Comparison of ENCODE assay signal across 14 cellular contexts in the genomic region with DNA sequence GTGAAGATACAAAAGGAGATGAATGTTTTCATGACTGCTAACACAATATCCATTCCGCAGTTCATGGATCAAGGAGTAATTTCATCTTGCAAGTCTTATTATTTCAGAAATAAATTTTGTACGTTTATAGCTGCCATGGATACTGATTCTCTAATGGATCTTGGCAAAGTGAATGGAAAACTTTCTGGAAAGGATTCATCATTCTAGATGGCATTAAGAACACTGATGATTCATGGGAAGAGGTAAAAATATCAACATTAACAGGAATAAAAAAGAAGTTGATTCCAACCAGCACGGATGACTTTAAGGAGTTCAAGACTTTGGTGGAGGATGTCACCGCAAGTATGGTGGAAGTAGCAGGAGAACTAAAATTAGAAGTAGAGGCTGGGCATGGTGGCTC. TPM values are rescaled to one million over a fixed set of nuclear protein-coding genes. Genes with fewer than 3 reads are reported as not detected.
A peak's percentile ranks its signal among the peaks of the same experiment; 100 is the strongest.
DNase-seq lines count a peak whose midpoint lies in the region; ATAC-seq and TF ChIP-seq lines count a peak whose summit lies in the region.
"Had no signal": no experiment of that assay in that cellular context is flagged by ENCODE, and none has a peak within 500 bp of the region (broad histone marks: within the 10 kb centered on the region; RNA-seq: fewer than 3 reads in every experiment).

No MANE protein-coding gene starts in this region.

- DNase-seq in EH (ENCODE audit: low read depth) = peak; percentile 9
- DNase-seq in chondrocyte (ENCODE audit: low spot score) = no peak
- peak; percentile 66 for DNase-seq in fibroblast of gingiva (ENCODE audit: low read depth)
- DNase-seq in fibroblast of the aortic adventitia (ENCODE audit: low read depth) = peak; percentile 53
- DNase-seq in stimulated activated effector memory CD8-positive, alpha-beta T cell treated with anti-CD3 and anti-CD28 coated beads, Interleukin-12 subunit alpha, Interleukin-12 subunit beta, amount 100 ng/mL, for 72 hours (ENCODE audit: low spot score in 2 of 2) = no peak
- DNase-seq in OCI-M1 (lab: John Stamatoyannopoulos, UW) = no peak
- DNase-seq: AML-193; Caco-2; CD4-positive, alpha-beta T cell; GDM1; GM23248 had no signal

- H3K4me3 Mint-ChIP-seq in chondrocyte (ENCODE audit: unreplicated experiment) = no peak overlapping the region
- H3K4me3 Mint-ChIP-seq in stimulated activated effector memory CD8-positive, alpha-beta T cell treated with anti-CD3 and anti-CD28 coated beads, Interleukin-12 subunit alpha, Interleukin-12 subunit beta, amount 100 ng/mL, for 72 hours = no peak overlapping the region
- H3K4me3 Mint-ChIP-seq: CD4-positive, alpha-beta T cell had no signal

- TF ChIP-seq CTCF in chondrocyte (IDR thresholded peaks at IDR 0.05) (no peak), fibroblast of the aortic adventitia (IDR thresholded peaks at IDR 0.05; ENCODE audit: insufficient read depth, low read length) (no peak)

- H3K9me3 Mint-ChIP-seq in chondrocyte (ENCODE audit: low read depth) = peaks cover 4% of the 10 kb centered on the region
- H3K9me3 Mint-ChIP-seq in stimulated activated effector memory CD8-positive, alpha-beta T cell treated with anti-CD3 and anti-CD28 coated beads, Interleukin-12 subunit alpha, Interleukin-12 subunit beta, amount 100 ng/mL, for 72 hours = no peaks in the 10 kb centered on the region
- H3K9me3 Mint-ChIP-seq: CD4-positive, alpha-beta T cell had no signal

- no peaks in the 10 kb centered on the region for H3K27me3 Mint-ChIP-seq in chondrocyte (ENCODE audit: low read depth)
- H3K27me3 Mint-ChIP-seq: CD4-positive, alpha-beta T cell had no signal

- peak overlapping the region; percentile 50 for H3K27ac Mint-ChIP-seq in chondrocyte (ENCODE audit: unreplicated experiment)
- no peak overlapping the region for H3K27ac Mint-ChIP-seq in stimulated activated effector memory CD8-positive, alpha-beta T cell treated with anti-CD3 and anti-CD28 coated beads, Interleukin-12 subunit alpha, Interleukin-12 subunit beta, amount 100 ng/mL, for 72 hours
- H3K27ac Mint-ChIP-seq: CD4-positive, alpha-beta T cell had no signal

- peaks cover 5% of the 10 kb centered on the region for H3K36me3 Mint-ChIP-seq in chondrocyte (ENCODE audit: low read depth)
- H3K36me3 Mint-ChIP-seq in stimulated activated effector memory CD8-positive, alpha-beta T cell treated with anti-CD3 and anti-CD28 coated beads, Interleukin-12 subunit alpha, Interleukin-12 subunit beta, amount 100 ng/mL, for 72 hours = no peaks in the 10 kb centered on the region

- H3K4me3 ChIP-seq in fibroblast of the aortic adventitia (ENCODE audit: low read depth, low read length) = no peak overlapping the region
- H3K4me3 ChIP-seq: A549, GM23248, HAP-1 had no signal

- H3K4me1 Mint-ChIP-seq in chondrocyte (ENCODE audit: low read depth) = peaks cover 62% of the 10 kb centered on the region
- peaks cover 21% of the 10 kb centered on the region for H3K4me1 Mint-ChIP-seq in stimulated activated effector memory CD8-positive, alpha-beta T cell treated with anti-CD3 and anti-CD28 coated beads, Interleukin-12 subunit alpha, Interleukin-12 subunit beta, amount 100 ng/mL, for 72 hours

- no peak for ATAC-seq in stimulated activated effector memory CD8-positive, alpha-beta T cell treated with anti-CD3 and anti-CD28 coated beads, Interleukin-12 subunit alpha, Interleukin-12 subunit beta, amount 100 ng/mL, for 72 hours
- no peak for ATAC-seq in HG02763 (IDR thresholded peaks at IDR 0.05; ENCODE audit: unreplicated experiment)
- ATAC-seq: A549 had no signal

RNA-seq across cellular contexts. Expression of a gene that starts 2.8 kb away (rescaled TPM):
- total RNA-seq in chondrocyte (0.70 to 0.97 TPM (median 0.79 TPM) in 3 replicates), fibroblast of the aortic adventitia (ENCODE audit: low replicate concordance) (0.45 and 0.65 TPM in 2 replicates)

RNA-seq across cellular contexts. Expression of a gene that starts 38.8 kb away (rescaled TPM):
- 27.5 to 32.3 TPM (median 28.0 TPM) in 3 replicates for total RNA-seq in chondrocyte
- total RNA-seq in fibroblast of the aortic adventitia (ENCODE audit: low replicate concordance) = 11.0 and 27.9 TPM in 2 replicates

Comparison
In these comparisons a context has a peak if more than half of its experiments do, and no peak if none do; other contexts are left out.
1. DNase-seq: peak in EH (single experiment), fibroblast of gingiva (single experiment) and fibroblast of the aortic adventitia (single experiment); none in chondrocyte (single experiment), stimulated activated effector memory CD8-positive, alpha-beta T cell treated with anti-CD3 and anti-CD28 coated beads, Interleukin-12 subunit alpha, Interleukin-12 subunit beta, amount 100 ng/mL, for 72 hours (0 of 2) and OCI-M1 (single experiment).